In the genomic region with DNA sequence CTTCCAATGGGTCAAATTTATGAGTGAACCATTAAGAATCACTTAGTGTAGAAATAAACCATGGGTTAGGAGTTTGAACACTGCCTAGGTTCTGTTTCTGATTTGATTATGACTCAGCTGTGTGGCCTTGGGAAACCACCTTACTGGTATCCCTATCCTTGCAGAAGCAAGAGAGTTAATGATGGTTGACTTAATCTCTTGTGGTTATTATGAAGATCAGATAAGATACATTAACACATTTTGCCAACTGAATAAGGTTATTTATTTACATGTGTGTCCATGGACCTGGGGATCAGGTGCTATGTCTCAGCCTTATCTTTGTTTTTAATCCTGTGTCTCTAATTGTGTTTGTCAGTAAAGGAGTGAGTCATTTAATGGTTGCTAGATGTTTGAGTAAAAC, we compare ENCODE assay signal across 9 cellular contexts. TPM values are rescaled to one million over a fixed set of nuclear protein-coding genes. Genes with fewer than 3 reads are reported as not detected.
DNase-seq lines count a peak whose midpoint lies in the region; ATAC-seq and TF ChIP-seq lines count a peak whose summit lies in the region.
"Had no signal": no experiment of that assay in that cellular context is flagged by ENCODE, and none has a peak within 500 bp of the region (broad histone marks: within the 10 kb centered on the region; RNA-seq: fewer than 3 reads in every experiment).

No MANE protein-coding gene starts in this region.

- H3K4me1 ChIP-seq in HUES48 (ENCODE audit: control insufficient read depth, insufficient read depth, low read length) (peaks cover under 1% of the 10 kb centered on the region; the same call in 1 of the 2 replicates), body of pancreas (peaks cover 23% of the 10 kb centered on the region)

- H3K9me3 ChIP-seq in HUES48 (ENCODE audit: control insufficient read depth, insufficient read depth, low read length), result no peaks in the 10 kb centered on the region
- H3K9me3 ChIP-seq in body of pancreas, result no peaks in the 10 kb centered on the region
- H3K9me3 ChIP-seq in WERI-Rb-1 (ENCODE audit: severe bottlenecking), result no peaks in the 10 kb centered on the region
- H3K9me3 ChIP-seq: neutrophil had no signal

- peak; percentile 21 for DNase-seq in GM04504 (ENCODE audit: low read depth)
- peak in 3 of 4 donors; percentile 8 to 34 (median 15) for DNase-seq in body of pancreas
- DNase-seq in stimulated activated CD4-positive, alpha-beta T cell treated with anti-CD3 and anti-CD28 coated beads, TNF-alpha, amount 100 ng/mL, for 24 hours (ENCODE audit: low read depth in 3 of 3), result peak; percentile 8 to 19 (median 8)
- no peak for DNase-seq in ecto neural progenitor cell (ENCODE audit: low spot score)
- DNase-seq in ureter (ENCODE audit: low spot score), result no peak
- no peak for DNase-seq in WERI-Rb-1

- intact Hi-C loops in body of pancreas (cut with DNase I), result no loop called here

- TF ChIP-seq CTCF in body of pancreas (IDR thresholded peaks at IDR 0.05), result no peak
- TF ChIP-seq CTCF in WERI-Rb-1 (IDR thresholded peaks at IDR 0.05; ENCODE audit: low read depth, low read length), result no peak

- H3K4me3 ChIP-seq in HUES48 (ENCODE audit: low read depth, low read length) (no peak overlapping the region), body of pancreas (no peak overlapping the region), WERI-Rb-1 (ENCODE audit: low read depth, low read length) (no peak overlapping the region)

- H3K36me3 ChIP-seq in HUES48 (ENCODE audit: control insufficient read depth, insufficient read depth, low read length) (peaks cover 6% of the 10 kb centered on the region), body of pancreas (replicated peaks in 1 of 2; ENCODE audit: insufficient read depth in 1 of 2, low read depth in 2 of 2) (no peaks in the 10 kb centered on the region), WERI-Rb-1 (no peaks in the 10 kb centered on the region; the same call in 1 of the 2 replicates)

- ATAC-seq in GM21447 (IDR thresholded peaks at IDR 0.05; ENCODE audit: unreplicated experiment) (peak; percentile 96), body of pancreas (peak; percentile 69)

- no peak overlapping the region for H3K9ac ChIP-seq in HUES48 (ENCODE audit: low read depth, low read length)

- H3K27ac ChIP-seq in HUES48 (ENCODE audit: low read depth, low read length), result peak overlapping the region; percentile 16
- H3K27ac ChIP-seq in body of pancreas, result peak overlapping the region in 2 of 4 donors; percentile 22 to 29
- H3K27ac ChIP-seq in WERI-Rb-1, result no peak overlapping the region
- H3K27ac ChIP-seq: neutrophil had no signal

- no peak for TF ChIP-seq POLR2A in body of pancreas (IDR thresholded peaks at IDR 0.05)

- H3K27me3 ChIP-seq in HUES48 (ENCODE audit: control insufficient read depth, insufficient read depth, low read length) (no peaks in the 10 kb centered on the region), body of pancreas (no peaks in the 10 kb centered on the region), WERI-Rb-1 (ENCODE audit: insufficient read depth, low read depth, severe bottlenecking) (no peaks in the 10 kb centered on the region)
- H3K27me3 ChIP-seq: neutrophil had no signal

RNA-seq across cellular contexts. Expression of a gene that starts 5.4 kb away (rescaled TPM):
- total RNA-seq in body of pancreas, result not detected
- 0.60 TPM for total RNA-seq in ureter

Comparison
In these comparisons a context has a peak if more than half of its experiments do, and no peak if none do; other contexts are left out.
1. DNase-seq: peak in GM04504 (single experiment), body of pancreas (3 of 4) and stimulated activated CD4-positive, alpha-beta T cell treated with anti-CD3 and anti-CD28 coated beads, TNF-alpha, amount 100 ng/mL, for 24 hours (3 of 3); none in ecto neural progenitor cell (single experiment), ureter (single experiment) and WERI-Rb-1 (single experiment).